Comparison of ENCODE assay signal across 17 cellular contexts in the genomic region with DNA sequence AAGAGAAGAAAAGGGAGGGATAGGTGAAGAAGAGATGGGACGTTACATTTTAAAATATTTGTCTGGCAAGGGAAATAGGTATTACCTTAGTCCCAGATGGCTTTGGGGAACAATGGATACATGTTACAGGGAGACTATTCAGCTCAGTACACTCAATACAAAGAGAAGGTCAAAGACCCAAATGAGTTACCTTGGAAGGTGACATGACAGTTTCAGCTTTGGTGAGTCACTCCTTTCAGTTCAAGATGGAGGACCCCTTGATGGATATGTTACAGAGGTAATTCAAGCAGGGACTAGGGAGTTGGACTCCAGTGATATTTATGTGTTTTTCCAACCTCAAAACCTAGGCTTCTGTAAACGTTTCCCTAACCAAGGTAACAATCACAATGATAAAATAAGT.
"Had no signal": no experiment of that assay in that cellular context is flagged by ENCODE, and none has a peak within 500 bp of the region (broad histone marks: within the 10 kb centered on the region; RNA-seq: fewer than 3 reads in every experiment).

No MANE protein-coding gene starts in this region.

- DNase-seq: anterior cingulate cortex; caudate nucleus; colonic mucosa; endodermal cell; foreskin keratinocyte; hypothalamus; lower lobe of right lung; SHP77 treated with DMSO at 0.1 percent for 48 hours; sigmoid colon; SK-N-SH; stimulated activated CD4-positive, alpha-beta T cell treated with anti-CD3 and anti-CD28 coated beads, Interleukin-4, amount 100 ng/mL, for 24 hours; thyroid gland had no signal

- H3K27me3 Mint-ChIP-seq: stimulated activated memory B cell treated with anti-CD40 and anti-IgM and Interleukin-4, amounts not matched to agents 10 μg/mL and 1 μg/mL and 100 μg/mL, for 72 hours had no signal

- H3K4me3 Mint-ChIP-seq: endodermal cell; stimulated activated memory B cell treated with anti-CD40 and anti-IgM and Interleukin-4, amounts not matched to agents 10 μg/mL and 1 μg/mL and 100 μg/mL, for 72 hours; T-helper 2 cell treated with Interferon-gamma antibody and Interleukin-4, amounts not matched to agents 5 μg/mL and 100 μg/mL, for 36 hours; WTC11 had no signal

- H3K27ac Mint-ChIP-seq: brain; endodermal cell; nephron; stimulated activated memory B cell treated with anti-CD40 and anti-IgM and Interleukin-4, amounts not matched to agents 10 μg/mL and 1 μg/mL and 100 μg/mL, for 72 hours; T-helper 2 cell treated with Interferon-gamma antibody and Interleukin-4, amounts not matched to agents 5 μg/mL and 100 μg/mL, for 36 hours; WTC11 had no signal

- ATAC-seq: foreskin keratinocyte; lower lobe of right lung; stimulated activated memory B cell treated with anti-CD40 and anti-IgM and Interleukin-4, amounts not matched to agents 10 μg/mL and 1 μg/mL and 100 μg/mL, for 72 hours; WTC11 had no signal

- H3K9me3 Mint-ChIP-seq: stimulated activated memory B cell treated with anti-CD40 and anti-IgM and Interleukin-4, amounts not matched to agents 10 μg/mL and 1 μg/mL and 100 μg/mL, for 72 hours; WTC11 had no signal
